Comparison of ENCODE assay signal across 30 cellular contexts in genomic region chr7:112963634-112964033, GRCh38.
"Had no signal": no experiment of that assay in that cellular context is flagged by ENCODE, and none has a peak within 500 bp of the region (broad histone marks: within the 10 kb centered on the region; RNA-seq: fewer than 3 reads in every experiment).

No MANE protein-coding gene starts in this region.

- H3K27ac ChIP-seq: adrenal gland, body of pancreas, breast epithelium, PC-9, RWPE1, SJCRH30, SK-N-MC, WERI-Rb-1 had no signal

- H3K4me3 ChIP-seq: adrenal gland, body of pancreas, breast epithelium, MG63, PC-9, SJCRH30, SK-N-MC had no signal

- DNase-seq: activated CD4-positive, alpha-beta memory T cell treated with anti-CD3 and anti-CD28 coated beads, Interleukin-2, amount 10 ng/mL, durations not matched to agents 7 days and 5 days; activated CD4-positive, alpha-beta T cell treated with anti-CD3 and anti-CD28 coated beads for 1 hour; activated CD4-positive, alpha-beta T cell treated with anti-CD3 and anti-CD28 coated beads for 48 hours; activated CD4-positive, CD25-positive, alpha-beta regulatory T cell; activated gamma-delta T cell treated with Interleukin-2 at 50 U/mL for 16 hours; activated naive CD4-positive, alpha-beta T cell treated with anti-CD3 and anti-CD28 coated beads for 36 hours; activated T-cell treated with anti-CD3 and anti-CD28 coated beads, Interleukin-2, amount 50 U/mL, for 24 hours; adrenal gland; body of pancreas; caudate nucleus; cerebellar nuclear complex; MG63; NCI-H1048; NCI-H1105 treated with DMSO at 0.1 percent for 48 hours; NCI-H1436; NCI-H1694 treated with DMSO at 0.1 percent for 48 hours; NCI-H2029; NCI-H345; NCI-H524 treated with DMSO at 0.1 percent for 48 hours; PC-9; Right ventricle myocardium superior; SJCRH30; T1000; WERI-Rb-1 had no signal

- FAIRE-seq: astrocyte, RCC 7860 had no signal

- H3K27me3 ChIP-seq: body of pancreas, breast epithelium, MG63, SJCRH30 had no signal

- ATAC-seq: activated naive CD4-positive, alpha-beta T cell treated with anti-CD3 and anti-CD28 coated beads, Interleukin-2, amount 50 U/mL, for 72 hours; body of pancreas had no signal
